Comparison of ENCODE assay signal across 10 cellular contexts in genomic region chr16:79509221-79509631, GRCh38.
A peak's percentile ranks its signal among the peaks of the same experiment; 100 is the strongest.
DNase-seq lines count a peak whose midpoint lies in the region; ATAC-seq and TF ChIP-seq lines count a peak whose summit lies in the region.
"Had no signal": no experiment of that assay in that cellular context is flagged by ENCODE, and none has a peak within 500 bp of the region (broad histone marks: within the 10 kb centered on the region; RNA-seq: fewer than 3 reads in every experiment).

No MANE protein-coding gene starts in this region.

- no peak for TF ChIP-seq POLR2A in upper lobe of left lung (IDR thresholded peaks at IDR 0.05)

- no peak for TF ChIP-seq CTCF in upper lobe of left lung (IDR thresholded peaks at IDR 0.05)

- ATAC-seq in left colon (no peak), upper lobe of left lung (ENCODE audit: low FRiP score in 2 of 2) (peak; percentile 24 to 75), GM21515 (IDR thresholded peaks at IDR 0.05; ENCODE audit: unreplicated experiment) (no peak)

- H3K36me3 ChIP-seq in upper lobe of left lung: no peaks in the 10 kb centered on the region
- H3K36me3 ChIP-seq: ovary had no signal

- DNase-seq in NCI-H748 (lab: John Stamatoyannopoulos, UW; ENCODE audit: unreplicated experiment) (peak; percentile 29), NCI-H748 treated with DMSO at 0.1 percent for 48 hours (lab: John Stamatoyannopoulos, UW) (no peak), UCSD-AML1 (lab: John Stamatoyannopoulos, UW; ENCODE audit: unreplicated experiment) (peak; percentile 30), left colon (peak; percentile 16 to 52), upper lobe of left lung (peak in 1 of 2 donors; percentile 32), NCI-H446 (lab: John Stamatoyannopoulos, UW) (no peak)
- DNase-seq in NK-92 treated with Interleukin-12 subunit alpha and Interleukin-12 subunit beta, amount 100 ng/mL, for 24 hours (lab: John Stamatoyannopoulos, UW): no peak
- DNase-seq: activated T-cell treated with anti-CD3 and anti-CD28 coated beads, Interleukin-2, amount 50 U/mL, for 24 hours; ovary had no signal

- no peak for TF ChIP-seq EP300 in upper lobe of left lung (IDR thresholded peaks at IDR 0.05)

- H3K4me1 ChIP-seq in upper lobe of left lung: peaks cover 11 to 20% (median 18%) of the 10 kb centered on the region in 4 donors

- H3K27ac ChIP-seq in upper lobe of left lung: peak overlapping the region in 2 of 4 donors; percentile 14 to 34
- H3K27ac ChIP-seq: ovary had no signal

- H3K9me3 ChIP-seq in upper lobe of left lung: no peaks in the 10 kb centered on the region
- H3K9me3 ChIP-seq: ovary had no signal

- intact Hi-C loops in left colon (cut with DNase I, micrococcal nuclease): no loop called here

- no peaks in the 10 kb centered on the region for H3K27me3 ChIP-seq in upper lobe of left lung
- H3K27me3 ChIP-seq: ovary had no signal

- WGBS in upper lobe of left lung, 2 donors: 28 to 49% methylated on average over 5 to 8 of the region's 9 CpGs

- no peak overlapping the region for H3K4me3 ChIP-seq in upper lobe of left lung
- H3K4me3 ChIP-seq: ovary had no signal

Comparison
In these comparisons a context has a peak if more than half of its experiments do, and no peak if none do; other contexts are left out.
1. DNase-seq: peak in NCI-H748 (single experiment), UCSD-AML1 (single experiment) and left colon (2 of 2); none in NCI-H748 treated with DMSO at 0.1 percent for 48 hours (single experiment), NCI-H446 (0 of 2) and NK-92 treated with Interleukin-12 subunit alpha and Interleukin-12 subunit beta, amount 100 ng/mL, for 24 hours (single experiment).
2. ATAC-seq: peak in upper lobe of left lung (2 of 2); none in left colon (single experiment) and GM21515 (single experiment).